ENCODE assay signal across 9 cellular contexts in genomic region chr6:137313928-137314855, GRCh38.
DNase-seq lines count a peak whose midpoint lies in the region; ATAC-seq and TF ChIP-seq lines count a peak whose summit lies in the region.
"Had no signal": no experiment of that assay in that cellular context is flagged by ENCODE, and none has a peak within 500 bp of the region (broad histone marks: within the 10 kb centered on the region; RNA-seq: fewer than 3 reads in every experiment).

No MANE protein-coding gene starts in this region.

- TF ChIP-seq CTCF in OCI-LY7 (conservative IDR thresholded peaks at IDR 0.05; ENCODE audit: low read length) = peak; percentile 99

- H3K36me3 ChIP-seq in OCI-LY7 (ENCODE audit: insufficient read depth, low read length) = no peaks in the 10 kb centered on the region

- H3K4me2 ChIP-seq in OCI-LY7 (ENCODE audit: low read length) = no peak overlapping the region

- no peaks in the 10 kb centered on the region for H4K20me1 ChIP-seq in OCI-LY7 (ENCODE audit: insufficient read depth, low read length)

- H3K27ac Mint-ChIP-seq in naive thymus-derived CD8-positive, alpha-beta T cell = no peak overlapping the region

- no peak overlapping the region; the same call in 1 of the 2 replicates for H2AFZ ChIP-seq in OCI-LY7 (ENCODE audit: low read length)

- H3K4me1 ChIP-seq in OCI-LY7 (ENCODE audit: insufficient read depth, low read length, poor library complexity, severe bottlenecking) = peaks cover 4% of the 10 kb centered on the region

- no peaks in the 10 kb centered on the region for H3K9me3 ChIP-seq in OCI-LY7 (ENCODE audit: low read length)

- H3K4me3 ChIP-seq in OCI-LY7 (ENCODE audit: low read depth, low read length, poor library complexity, severe bottlenecking) = no peak overlapping the region

- CTCF ChIA-PET in OCI-LY7 (lab: Charles Lee; ENCODE audit: unreplicated experiment) = interaction anchor here (0.6 to 2.5 kb wide), 8 partner anchors 9 to 234 kb away, joined by 3 to 11 read pairs (median 4); no protein-coding TSS in a partner anchor

- peaks cover 0 to 6% (median 1%) of the 10 kb centered on the region in 5 donors for H3K27me3 Mint-ChIP-seq in naive thymus-derived CD8-positive, alpha-beta T cell

- H3K27ac ChIP-seq in OCI-LY7 (ENCODE audit: low read depth, low read length, poor library complexity, severe bottlenecking) = no peak overlapping the region
- H3K27ac ChIP-seq: epithelial cell of prostate had no signal

- no peaks in the 10 kb centered on the region for H3K9me2 ChIP-seq in OCI-LY7 (ENCODE audit: insufficient read depth, low read length)

- DNase-seq in Daoy (ENCODE audit: low read depth) = peak; percentile 77
- peak in 62 of 76 experiments; percentile 6 to 81 (median 50) for DNase-seq in HUDEP-2 (lab: John Stamatoyannopoulos, UW; ENCODE audit: unreplicated experiment in 76 of 76)
- DNase-seq in OCI-LY7 (ENCODE audit: low spot score) = peak; percentile 81
- peak; percentile 51 for DNase-seq in activated T-cell treated with anti-CD3 and anti-CD28 coated beads for 24 hours (ENCODE audit: low read depth)
- DNase-seq in naive thymus-derived CD8-positive, alpha-beta T cell = peak; percentile 31 to 81 (median 58)
- peak; percentile 24 to 37 for DNase-seq in stimulated activated CD8-positive, alpha-beta memory T cell treated with anti-CD3 and anti-CD28 coated beads, Interleukin-7, amount 100 ng/mL, for 48 hours (ENCODE audit: extremely low read depth in 1 of 2, low read depth in 1 of 2)

- no TSS peak for BruUV-seq in OCI-LY7 (replicated peaks; lab: Mats Ljungman, UMichigan)

- peak; percentile 70 for ATAC-seq in esophagus mucosa
- peak; percentile 78 to 80 for ATAC-seq in naive thymus-derived CD8-positive, alpha-beta T cell
- ATAC-seq in HG03025 (IDR thresholded peaks at IDR 0.05; ENCODE audit: low FRiP score, unreplicated experiment) = no peak

- H3K9me3 Mint-ChIP-seq in naive thymus-derived CD8-positive, alpha-beta T cell = no peaks in the 10 kb centered on the region

- intact Hi-C loops in OCI-LY7 (cut with micrococcal nuclease; ENCODE audit: unreplicated experiment) = loop anchor here (1.0 to 5.0 kb wide), 7 partner anchors 43 to 347 kb away; no protein-coding TSS in a partner anchor

- POLR2A ChIA-PET in OCI-LY7 (lab: Charles Lee) = interaction anchor here (0.6 to 1.6 kb wide), 8 partner anchors 15 to 226 kb away, joined by 3 to 7 read pairs (median 3); no protein-coding TSS in a partner anchor
- POLR2A ChIA-PET in naive thymus-derived CD8-positive, alpha-beta T cell (lab: Charles Lee) = no interaction called here

- H3K79me2 ChIP-seq in OCI-LY7 (ENCODE audit: insufficient read depth, low read depth, low read length) = no peaks in the 10 kb centered on the region

- no peaks in the 10 kb centered on the region for H3K36me3 Mint-ChIP-seq in naive thymus-derived CD8-positive, alpha-beta T cell

- H3K4me1 Mint-ChIP-seq in naive thymus-derived CD8-positive, alpha-beta T cell = peaks cover 0 to 12% (median 2%) of the 10 kb centered on the region in 4 donors

- no peak overlapping the region for H3K4me3 Mint-ChIP-seq in naive thymus-derived CD8-positive, alpha-beta T cell

Comparison
In these comparisons a context has a peak if more than half of its experiments do, and no peak if none do; other contexts are left out.
1. DNase-seq: peak in every context shown above with its lines; median percentile 81 in OCI-LY7; 77 in Daoy; 58 in naive thymus-derived CD8-positive, alpha-beta T cell; 51 in activated T-cell treated with anti-CD3 and anti-CD28 coated beads for 24 hours; 50 in HUDEP-2; 30 in stimulated activated CD8-positive, alpha-beta memory T cell treated with anti-CD3 and anti-CD28 coated beads, Interleukin-7, amount 100 ng/mL, for 48 hours.